ENCODE assay signal across 1 cellular context in genomic region chr21:25487046-25487594, GRCh38.
TF ChIP-seq lines count a peak whose summit lies in the region.

No MANE protein-coding gene starts in this region.

TF ChIP-seq in GM12878, 131 proteins besides CTCF, POLR2A, EP300 and RAD21 (continued from another document and continues in another):
- peak; percentile 85; the same call in 1 of the 2 replicates for TF ChIP-seq RCOR1 (conservative IDR thresholded peaks at IDR 0.05; ENCODE audit: low read depth, low read length)
- peak; percentile 56 for TF ChIP-seq SPI1 (IDR thresholded peaks at IDR 0.05; ENCODE audit: borderline replicate concordance, insufficient read depth, low read depth, low read length)
- no peak for TF ChIP-seq FOXK2 (IDR thresholded peaks at IDR 0.05)
- TF ChIP-seq JUNB (IDR thresholded peaks at IDR 0.05), result peak; percentile 100
- peak; percentile 58 for TF ChIP-seq SP1 (IDR thresholded peaks at IDR 0.05; ENCODE audit: low read depth, low read length)
- TF ChIP-seq, protein P1, sequence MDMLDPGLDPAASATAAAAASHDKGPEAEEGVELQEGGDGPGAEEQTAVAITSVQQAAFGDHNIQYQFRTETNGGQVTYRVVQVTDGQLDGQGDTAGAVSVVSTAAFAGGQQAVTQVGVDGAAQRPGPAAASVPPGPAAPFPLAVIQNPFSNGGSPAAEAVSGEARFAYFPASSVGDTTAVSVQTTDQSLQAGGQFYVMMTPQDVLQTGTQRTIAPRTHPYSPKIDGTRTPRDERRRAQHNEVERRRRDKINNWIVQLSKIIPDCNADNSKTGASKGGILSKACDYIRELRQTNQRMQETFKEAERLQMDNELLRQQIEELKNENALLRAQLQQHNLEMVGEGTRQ (IDR thresholded peaks at IDR 0.05; ENCODE audit: borderline replicate concordance, low read depth, low read length), result no peak
- no peak for TF ChIP-seq NR2C1 (IDR thresholded peaks at IDR 0.05)
- TF ChIP-seq CBX5 (IDR thresholded peaks at IDR 0.05; ENCODE audit: low read depth), result 0 out of 2 replicates have a peak, but pooled peaks have one; percentile 51
- TF ChIP-seq ZNF384 (IDR thresholded peaks at IDR 0.05; ENCODE audit: borderline replicate concordance, low read depth, low read length), result peak; percentile 71; the same call in 1 of the 2 replicates
- TF ChIP-seq HSF1 (IDR thresholded peaks at IDR 0.05; ENCODE audit: low read depth, low read length), result no peak
- TF ChIP-seq, protein P2, sequence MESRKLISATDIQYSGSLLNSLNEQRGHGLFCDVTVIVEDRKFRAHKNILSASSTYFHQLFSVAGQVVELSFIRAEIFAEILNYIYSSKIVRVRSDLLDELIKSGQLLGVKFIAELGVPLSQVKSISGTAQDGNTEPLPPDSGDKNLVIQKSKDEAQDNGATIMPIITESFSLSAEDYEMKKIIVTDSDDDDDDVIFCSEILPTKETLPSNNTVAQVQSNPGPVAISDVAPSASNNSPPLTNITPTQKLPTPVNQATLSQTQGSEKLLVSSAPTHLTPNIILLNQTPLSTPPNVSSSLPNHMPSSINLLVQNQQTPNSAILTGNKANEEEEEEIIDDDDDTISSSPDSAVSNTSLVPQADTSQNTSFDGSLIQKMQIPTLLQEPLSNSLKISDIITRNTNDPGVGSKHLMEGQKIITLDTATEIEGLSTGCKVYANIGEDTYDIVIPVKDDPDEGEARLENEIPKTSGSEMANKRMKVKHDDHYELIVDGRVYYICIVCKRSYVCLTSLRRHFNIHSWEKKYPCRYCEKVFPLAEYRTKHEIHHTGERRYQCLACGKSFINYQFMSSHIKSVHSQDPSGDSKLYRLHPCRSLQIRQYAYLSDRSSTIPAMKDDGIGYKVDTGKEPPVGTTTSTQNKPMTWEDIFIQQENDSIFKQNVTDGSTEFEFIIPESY (IDR thresholded peaks at IDR 0.05), result no peak
- TF ChIP-seq NR2F1 (conservative IDR thresholded peaks at IDR 0.05), result peak; percentile 93
- no peak for TF ChIP-seq E2F4 (IDR thresholded peaks at IDR 0.05; ENCODE audit: low read depth, low read length)
- TF ChIP-seq GATAD2B (conservative IDR thresholded peaks at IDR 0.05; ENCODE audit: low read depth), result peak; percentile 65; the same call in 1 of the 2 replicates
- TF ChIP-seq, protein P3, sequence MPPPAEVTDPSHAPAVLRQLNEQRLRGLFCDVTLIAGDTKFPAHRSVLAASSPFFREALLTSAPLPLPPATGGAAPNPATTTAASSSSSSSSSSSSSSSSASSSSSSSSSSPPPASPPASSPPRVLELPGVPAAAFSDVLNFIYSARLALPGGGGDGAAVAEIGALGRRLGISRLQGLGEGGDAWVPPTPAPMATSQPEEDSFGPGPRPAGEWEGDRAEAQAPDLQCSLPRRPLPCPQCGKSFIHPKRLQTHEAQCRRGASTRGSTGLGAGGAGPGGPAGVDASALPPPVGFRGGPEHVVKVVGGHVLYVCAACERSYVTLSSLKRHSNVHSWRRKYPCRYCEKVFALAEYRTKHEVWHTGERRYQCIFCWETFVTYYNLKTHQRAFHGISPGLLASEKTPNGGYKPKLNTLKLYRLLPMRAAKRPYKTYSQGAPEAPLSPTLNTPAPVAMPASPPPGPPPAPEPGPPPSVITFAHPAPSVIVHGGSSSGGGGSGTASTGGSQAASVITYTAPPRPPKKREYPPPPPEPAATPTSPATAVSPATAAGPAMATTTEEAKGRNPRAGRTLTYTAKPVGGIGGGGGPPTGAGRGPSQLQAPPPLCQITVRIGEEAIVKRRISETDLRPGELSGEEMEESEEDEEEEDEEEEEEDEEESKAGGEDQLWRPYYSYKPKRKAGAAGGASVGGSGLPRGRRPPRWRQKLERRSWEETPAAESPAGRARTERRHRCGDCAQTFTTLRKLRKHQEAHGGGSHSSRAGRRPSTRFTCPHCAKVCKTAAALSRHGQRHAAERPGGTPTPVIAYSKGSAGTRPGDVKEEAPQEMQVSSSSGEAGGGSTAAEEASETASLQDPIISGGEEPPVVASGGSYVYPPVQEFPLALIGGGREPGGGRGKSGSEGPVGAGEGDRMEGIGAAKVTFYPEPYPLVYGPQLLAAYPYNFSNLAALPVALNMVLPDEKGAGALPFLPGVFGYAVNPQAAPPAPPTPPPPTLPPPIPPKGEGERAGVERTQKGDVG (CRISPR knock-in tag; IDR thresholded peaks at IDR 0.05), result no peak
- peak; percentile 100 for TF ChIP-seq RUNX3 (IDR thresholded peaks at IDR 0.05; ENCODE audit: low read length)
- peak; percentile 94 to 97 for TF ChIP-seq IKZF2 (IDR thresholded peaks at IDR 0.05)
- no peak for TF ChIP-seq SREBF2 (IDR thresholded peaks at IDR 0.05; ENCODE audit: low read length)
- peak; percentile 100 for TF ChIP-seq NFIC (IDR thresholded peaks at IDR 0.05; ENCODE audit: low read depth, low read length)
- no peak for TF ChIP-seq NFXL1 (IDR thresholded peaks at IDR 0.05; ENCODE audit: borderline replicate concordance)
- no peak for TF ChIP-seq SIX5 (IDR thresholded peaks at IDR 0.05; ENCODE audit: low read depth, low read length, severe bottlenecking)
- peak; percentile 99 for TF ChIP-seq ZNF217 (IDR thresholded peaks at IDR 0.05)
- TF ChIP-seq SKIL (IDR thresholded peaks at IDR 0.05; ENCODE audit: low read depth, poor library complexity, severe bottlenecking), result peak; percentile 87
- TF ChIP-seq FOXM1 (IDR thresholded peaks at IDR 0.05; ENCODE audit: low read depth, low read length), result peak; percentile 100
- no peak for TF ChIP-seq RAD51 (IDR thresholded peaks at IDR 0.05)
- TF ChIP-seq BRCA1 (IDR thresholded peaks at IDR 0.05; ENCODE audit: low read depth, low read length), result no peak
- TF ChIP-seq CREB1 (IDR thresholded peaks at IDR 0.05; ENCODE audit: low read depth), result peak; percentile 68; the same call in 1 of the 2 replicates
- TF ChIP-seq TCF3 (IDR thresholded peaks at IDR 0.05; ENCODE audit: borderline replicate concordance, insufficient read depth, low read depth, low read length), result 0 out of 2 replicates have a peak, but pooled peaks have one; percentile 77
- peak; percentile 98 for TF ChIP-seq DPF2 (IDR thresholded peaks at IDR 0.05)
- peak; percentile 91 for TF ChIP-seq ATF7 (IDR thresholded peaks at IDR 0.05; ENCODE audit: low read depth)
- no peak for TF ChIP-seq NR2C2 (IDR thresholded peaks at IDR 0.05; ENCODE audit: borderline replicate concordance, control insufficient read depth, insufficient read length, low read depth)
- peak; percentile 84 for TF ChIP-seq SMAD1 (IDR thresholded peaks at IDR 0.05; ENCODE audit: low read depth, partially characterized antibody)
- TF ChIP-seq HDAC6 (IDR thresholded peaks at IDR 0.05; ENCODE audit: unreplicated experiment), result no peak
- TF ChIP-seq ASH2L (IDR thresholded peaks at IDR 0.05; ENCODE audit: borderline replicate concordance, low read depth), result no peak
- no peak for TF ChIP-seq EZH2 (IDR thresholded peaks at IDR 0.05; ENCODE audit: borderline replicate concordance, control insufficient read depth, low read depth, low read length)
- TF ChIP-seq CBFB (IDR thresholded peaks at IDR 0.05; ENCODE audit: low read depth), result peak; percentile 97
- 0 out of 2 replicates have a peak, but pooled peaks have one; percentile 15 for TF ChIP-seq PAX8 (IDR thresholded peaks at IDR 0.05)
- TF ChIP-seq MAX (IDR thresholded peaks at IDR 0.05; ENCODE audit: low read depth, low read length), result no peak
- TF ChIP-seq ZNF274 (IDR thresholded peaks at IDR 0.05; ENCODE audit: insufficient read depth, insufficient read length), result no peak
- no peak for TF ChIP-seq RBBP5 (conservative IDR thresholded peaks at IDR 0.05)
- peak; percentile 88 for TF ChIP-seq POU2F2 (IDR thresholded peaks at IDR 0.05; ENCODE audit: borderline replicate concordance, low read depth, low read length)
- peak; percentile 93 for TF ChIP-seq CREM (IDR thresholded peaks at IDR 0.05; ENCODE audit: low read depth)
- TF ChIP-seq ZNF622 (IDR thresholded peaks at IDR 0.05), result no peak
- no peak for TF ChIP-seq POLR2AphosphoS2 (IDR thresholded peaks at IDR 0.05; ENCODE audit: low read depth, low read length)
- TF ChIP-seq MYC (IDR thresholded peaks at IDR 0.05; ENCODE audit: insufficient read depth, insufficient read length, insufficient replicate concordance, low read length, severe bottlenecking), result no peak
- TF ChIP-seq SMARCA5 (IDR thresholded peaks at IDR 0.05), result no peak
- peak; percentile 93 for TF ChIP-seq MEF2A (IDR thresholded peaks at IDR 0.05; ENCODE audit: insufficient read depth, low read depth, low read length)
- no peak for TF ChIP-seq TARDBP (IDR thresholded peaks at IDR 0.05; ENCODE audit: borderline replicate concordance)
- peak; percentile 47 for TF ChIP-seq PBX3 (IDR thresholded peaks at IDR 0.05; ENCODE audit: insufficient replicate concordance, low read depth, low read length)
- TF ChIP-seq LARP7 (IDR thresholded peaks at IDR 0.05), result no peak
- TF ChIP-seq KAT2A (conservative IDR thresholded peaks at IDR 0.05; ENCODE audit: control insufficient read depth, low read depth, low read length), result no peak
- TF ChIP-seq, protein P4, sequence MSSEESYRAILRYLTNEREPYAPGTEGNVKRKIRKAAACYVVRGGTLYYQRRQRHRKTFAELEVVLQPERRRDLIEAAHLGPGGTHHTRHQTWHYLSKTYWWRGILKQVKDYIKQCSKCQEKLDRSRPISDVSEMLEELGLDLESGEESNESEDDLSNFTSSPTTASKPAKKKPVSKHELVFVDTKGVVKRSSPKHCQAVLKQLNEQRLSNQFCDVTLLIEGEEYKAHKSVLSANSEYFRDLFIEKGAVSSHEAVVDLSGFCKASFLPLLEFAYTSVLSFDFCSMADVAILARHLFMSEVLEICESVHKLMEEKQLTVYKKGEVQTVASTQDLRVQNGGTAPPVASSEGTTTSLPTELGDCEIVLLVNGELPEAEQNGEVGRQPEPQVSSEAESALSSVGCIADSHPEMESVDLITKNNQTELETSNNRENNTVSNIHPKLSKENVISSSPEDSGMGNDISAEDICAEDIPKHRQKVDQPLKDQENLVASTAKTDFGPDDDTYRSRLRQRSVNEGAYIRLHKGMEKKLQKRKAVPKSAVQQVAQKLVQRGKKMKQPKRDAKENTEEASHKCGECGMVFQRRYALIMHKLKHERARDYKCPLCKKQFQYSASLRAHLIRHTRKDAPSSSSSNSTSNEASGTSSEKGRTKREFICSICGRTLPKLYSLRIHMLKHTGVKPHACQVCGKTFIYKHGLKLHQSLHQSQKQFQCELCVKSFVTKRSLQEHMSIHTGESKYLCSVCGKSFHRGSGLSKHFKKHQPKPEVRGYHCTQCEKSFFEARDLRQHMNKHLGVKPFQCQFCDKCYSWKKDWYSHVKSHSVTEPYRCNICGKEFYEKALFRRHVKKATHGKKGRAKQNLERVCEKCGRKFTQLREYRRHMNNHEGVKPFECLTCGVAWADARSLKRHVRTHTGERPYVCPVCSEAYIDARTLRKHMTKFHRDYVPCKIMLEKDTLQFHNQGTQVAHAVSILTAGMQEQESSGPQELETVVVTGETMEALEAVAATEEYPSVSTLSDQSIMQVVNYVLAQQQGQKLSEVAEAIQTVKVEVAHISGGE (CRISPR knock-in tag; IDR thresholded peaks at IDR 0.05), result no peak
- TF ChIP-seq NRF1 (conservative IDR thresholded peaks at IDR 0.05; ENCODE audit: low read depth, low read length), result no peak
- peak; percentile 29; the same call in 1 of the 2 replicates for TF ChIP-seq POLR2AphosphoS5 (IDR thresholded peaks at IDR 0.05; ENCODE audit: low read length)
- TF ChIP-seq ZSCAN29 (IDR thresholded peaks at IDR 0.05), result no peak
- TF ChIP-seq SREBF1 (IDR thresholded peaks at IDR 0.05; ENCODE audit: low read length), result peak; percentile 74
- peak; percentile 90 for TF ChIP-seq PAX5 (IDR thresholded peaks at IDR 0.05; ENCODE audit: borderline replicate concordance, low read depth, low read length)
- no peak for TF ChIP-seq HCFC1 (IDR thresholded peaks at IDR 0.05; ENCODE audit: low read length)
